17 cellular contexts compared by ENCODE assay signal in the genomic region with DNA sequence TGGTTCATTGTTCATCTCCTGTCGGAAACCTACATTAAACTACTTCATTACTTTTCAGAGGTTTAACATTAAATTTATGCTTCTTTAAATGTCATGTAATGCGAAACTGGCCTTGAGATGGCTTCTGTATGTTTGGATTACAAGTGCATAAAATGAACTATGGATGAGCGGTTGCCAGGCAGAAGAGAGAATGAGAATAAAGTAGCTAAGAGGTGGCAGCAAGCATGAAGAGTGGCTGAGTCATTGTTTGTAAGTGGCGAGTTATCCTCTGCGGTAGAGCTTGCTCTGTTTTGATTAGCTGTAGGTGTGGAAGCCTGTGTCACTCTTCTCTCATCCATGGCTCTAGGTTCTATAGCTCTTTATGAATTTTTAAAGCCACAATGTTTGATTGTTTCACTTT.
DNase-seq lines count a peak whose midpoint lies in the region; ATAC-seq, FAIRE-seq and TF ChIP-seq lines count a peak whose summit lies in the region.
"Had no signal": no experiment of that assay in that cellular context is flagged by ENCODE, and none has a peak within 500 bp of the region (broad histone marks: within the 10 kb centered on the region; RNA-seq: fewer than 3 reads in every experiment).

No MANE protein-coding gene starts in this region.

- no peaks in the 10 kb centered on the region for H3K9me1 ChIP-seq in K562 (ENCODE audit: control insufficient read depth, insufficient read depth, low read length)

- BruUV-seq in HCT116 (replicated peaks; lab: Mats Ljungman, UMichigan): no TSS peak
- BruUV-seq in K562 (replicated peaks; lab: Mats Ljungman, UMichigan): no TSS peak

- no peaks in the 10 kb centered on the region for H3K9me3 Mint-ChIP-seq in neural progenitor cell
- H3K9me3 Mint-ChIP-seq: type B pancreatic cell had no signal

- no peaks in the 10 kb centered on the region for H3K36me3 ChIP-seq in HCT116 (ENCODE audit: control insufficient read depth in 1 of 2, insufficient read depth in 2 of 2, low read length in 2 of 2)
- H3K36me3 ChIP-seq in K562 (ENCODE audit: control insufficient read depth, insufficient read depth, low read length): no peaks in the 10 kb centered on the region
- no peaks in the 10 kb centered on the region for H3K36me3 ChIP-seq in neural progenitor cell
- H3K36me3 ChIP-seq: gastrocnemius medialis had no signal

- H4K20me1 ChIP-seq in HCT116 (ENCODE audit: insufficient read depth): no peaks in the 10 kb centered on the region
- no peaks in the 10 kb centered on the region for H4K20me1 ChIP-seq in K562 (replicated peaks; ENCODE audit: control insufficient read depth, insufficient read depth, low read length)
- no peaks in the 10 kb centered on the region for H4K20me1 ChIP-seq in neural progenitor cell (ENCODE audit: low read depth)

- H3K4me2 ChIP-seq in HCT116 (ENCODE audit: low read length): no peak overlapping the region
- no peak overlapping the region for H3K4me2 ChIP-seq in K562 (ENCODE audit: insufficient read depth, low read length)
- H3K4me2 ChIP-seq in neural progenitor cell: no peak overlapping the region

- H3K4me3 Mint-ChIP-seq in neural progenitor cell: no peak overlapping the region
- H3K4me3 Mint-ChIP-seq: type B pancreatic cell had no signal

- ATAC-seq in HCT116: peak; percentile 47; the same call in 1 of the 2 replicates
- ATAC-seq in K562: no peak
- ATAC-seq in sciatic nerve: no peak
- no peak for ATAC-seq in GM18520 (IDR thresholded peaks at IDR 0.05; ENCODE audit: unreplicated experiment)
- ATAC-seq: gastrocnemius medialis, psoas muscle had no signal

- in situ Hi-C loops in K562 (cut with MboI): no loop called here

- CTCF ChIA-PET in HCT116 (lab: Charles Lee): no interaction called here
- CTCF ChIA-PET in K562 (lab: Yijun Ruan, JAX; ENCODE audit: low intra/inter-chr PET ratio): no interaction called here

- H3K27ac ChIP-seq in HCT116 (ENCODE audit: low read depth, low read length) (no peak overlapping the region), K562 (ENCODE audit: extremely low read depth, low read depth, low read length) (no peak overlapping the region), neural progenitor cell (no peak overlapping the region)
- H3K27ac ChIP-seq: gastrocnemius medialis, psoas muscle had no signal

- TF ChIP-seq CTCF in HCT116 (IDR thresholded peaks at IDR 0.05 in 2 of 3, conservative IDR thresholded peaks at IDR 0.05 in 1 of 3; ENCODE audit: borderline replicate concordance in 1 of 3, insufficient read depth in 1 of 3, low read depth in 2 of 3, low read length in 2 of 3) (no peak), K562 (IDR thresholded peaks at IDR 0.05 in 2 of 3, conservative IDR thresholded peaks at IDR 0.05 in 1 of 3; ENCODE audit: insufficient read depth in 2 of 3, low read depth in 1 of 3, low read length in 3 of 3) (no peak), neural progenitor cell (IDR thresholded peaks at IDR 0.05) (no peak)

- no peak overlapping the region for H3K9ac ChIP-seq in HCT116 (ENCODE audit: low read length)
- H3K9ac ChIP-seq in K562 (ENCODE audit: insufficient read depth in 1 of 2, low read depth in 2 of 2, low read length in 2 of 2): no peak overlapping the region
- H3K9ac ChIP-seq in neural progenitor cell: no peak overlapping the region

- no peaks in the 10 kb centered on the region for H3F3A ChIP-seq in neural progenitor cell (ENCODE audit: low read depth)

- no peaks in the 10 kb centered on the region for H3K36me3 Mint-ChIP-seq in neural progenitor cell
- H3K36me3 Mint-ChIP-seq: type B pancreatic cell had no signal

- POLR2A ChIA-PET in HCT116 (lab: Charles Lee): no interaction called here
- POLR2A ChIA-PET in K562 (lab: Yijun Ruan, JAX): interaction anchor here (0.6 kb wide), 1 partner anchor 143 kb away, joined by 3 read pairs; no protein-coding TSS in a partner anchor

- WGBS in K562 (ENCODE audit: insufficient coverage, low coverage, missing lambda C conversion rate): 0% methylated on average over 5 of the region's 5 CpGs

- TF ChIP-seq RAD21 in HCT116 (IDR thresholded peaks at IDR 0.05; ENCODE audit: low read depth) (no peak), K562 (CRISPR knock-in tag; conservative IDR thresholded peaks at IDR 0.05 in 1 of 2, IDR thresholded peaks at IDR 0.05 in 1 of 2) (no peak)

- no peaks in the 10 kb centered on the region for H3K9me2 ChIP-seq in HCT116 (ENCODE audit: insufficient read depth)

- H3K9me3 ChIP-seq in HCT116 (ENCODE audit: control insufficient read depth in 1 of 2, insufficient read depth in 1 of 2, low read depth in 1 of 2, low read length in 2 of 2) (no peaks in the 10 kb centered on the region), K562 (replicated peaks; ENCODE audit: control insufficient read depth, insufficient read depth, low read depth, low read length) (no peaks in the 10 kb centered on the region), neural progenitor cell (ENCODE audit: low read depth) (no peaks in the 10 kb centered on the region)
- H3K9me3 ChIP-seq: gastrocnemius medialis, psoas muscle had no signal

- H3K4me1 ChIP-seq in HCT116 (ENCODE audit: control insufficient read depth in 1 of 2, insufficient read depth in 2 of 2, low read length in 2 of 2) (no peaks in the 10 kb centered on the region), K562 (replicated peaks in 1 of 2; ENCODE audit: control insufficient read depth in 2 of 2, insufficient read depth in 2 of 2, low read length in 2 of 2) (no peaks in the 10 kb centered on the region), neural progenitor cell (no peaks in the 10 kb centered on the region)
- H3K4me1 ChIP-seq: gastrocnemius medialis, psoas muscle had no signal

- peaks cover 3% of the 10 kb centered on the region for H3K27me3 Mint-ChIP-seq in neural progenitor cell (ENCODE audit: insufficient read depth, low read depth)
- H3K27me3 Mint-ChIP-seq: type B pancreatic cell had no signal

- H3K4me3 ChIP-seq in HCT116 (replicated peaks in 1 of 2; ENCODE audit: low read depth in 1 of 2, low read length in 2 of 2) (no peak overlapping the region), K562 (no peak overlapping the region), neural progenitor cell (no peak overlapping the region)
- H3K4me3 ChIP-seq: gastrocnemius medialis, psoas muscle had no signal

- no peaks in the 10 kb centered on the region for H3K79me2 ChIP-seq in HCT116 (ENCODE audit: insufficient read depth, low read length)
- H3K79me2 ChIP-seq in K562 (ENCODE audit: control insufficient read depth, insufficient read depth, low read length): no peaks in the 10 kb centered on the region
- no peaks in the 10 kb centered on the region for H3K79me2 ChIP-seq in neural progenitor cell (ENCODE audit: low read depth)

- intact Hi-C loops in HCT116 (cut with micrococcal nuclease) (no loop called here), K562 (cut with micrococcal nuclease) (no loop called here), sciatic nerve (cut with DNase I) (no loop called here)

- H3K4me1 Mint-ChIP-seq in neural progenitor cell: no peaks in the 10 kb centered on the region

- H2AFZ ChIP-seq in HCT116 (ENCODE audit: low read depth, low read length, poor library complexity, severe bottlenecking) (peak overlapping the region; percentile 0), K562 (ENCODE audit: low read depth, low read length) (no peak overlapping the region), neural progenitor cell (replicated peaks) (no peak overlapping the region)

- FAIRE-seq in K562 (lab: Jason Lieb, UNC): no peak
- FAIRE-seq: keratinocyte, TTC549 had no signal

- TF ChIP-seq EP300 in K562 (IDR thresholded peaks at IDR 0.05; ENCODE audit: low read length): no peak

- no peak overlapping the region for H3K27ac Mint-ChIP-seq in neural progenitor cell
- H3K27ac Mint-ChIP-seq: type B pancreatic cell had no signal

- H3K27me3 ChIP-seq in HCT116 (ENCODE audit: insufficient read depth, low read length) (no peaks in the 10 kb centered on the region), K562 (ENCODE audit: control insufficient read depth in 2 of 2, insufficient read depth in 2 of 2, low read length in 2 of 2) (no peaks in the 10 kb centered on the region), neural progenitor cell (no peaks in the 10 kb centered on the region)
- H3K27me3 ChIP-seq: gastrocnemius medialis had no signal

- TF ChIP-seq POLR2A in HCT116 (IDR thresholded peaks at IDR 0.05; ENCODE audit: borderline replicate concordance, extremely low read depth, insufficient read depth, insufficient read length) (no peak), K562 (conservative IDR thresholded peaks at IDR 0.05) (no peak)

- peak; percentile 79 for DNase-seq in A172 (ENCODE audit: low spot score)
- DNase-seq in HCT116 (ENCODE audit: low read depth, low spot score): no peak
- peak; percentile 52 for DNase-seq in NCI-H460 (ENCODE audit: extremely low read depth, low read depth)
- peak in 1 of 4 experiments; percentile 12 for DNase-seq in K562 (ENCODE audit: extremely low read depth in 1 of 4, low spot score in 3 of 4)
- DNase-seq in sciatic nerve (ENCODE audit: low spot score): no peak
- DNase-seq in neural progenitor cell (ENCODE audit: low spot score): no peak
- DNase-seq in activated CD4-positive, alpha-beta T cell treated with anti-CD3 and anti-CD28 coated beads for 4 hours: no peak
- DNase-seq: activated naive CD4-positive, alpha-beta T cell; DMS 273 treated with DMSO at 0.1 percent for 48 hours; gastrocnemius medialis; NCI-H446; psoas muscle; stimulated activated CD4-positive, alpha-beta T cell treated with anti-CD3 and anti-CD28 coated beads, Interleukin-2, amount 100 ng/mL, for 24 hours had no signal

- RAD21 ChIA-PET in HCT116 (lab: Charles Lee; ENCODE audit: low non-redundant PET in 1 of 2, low total read pairs in 2 of 2, uncharacterized antibody in 2 of 2, unreplicated experiment in 2 of 2): no interaction called here

TF ChIP-seq in HCT116, 20 proteins besides CTCF, POLR2A, EP300 and RAD21:
- TF ChIP-seq TCF7L2 (IDR thresholded peaks at IDR 0.05; ENCODE audit: borderline replicate concordance, extremely low read depth, insufficient read depth, insufficient read length): no peak

TF ChIP-seq in K562, 482 proteins besides CTCF, POLR2A, EP300 and RAD21 (continues in another document):
- TF ChIP-seq, protein P1, sequence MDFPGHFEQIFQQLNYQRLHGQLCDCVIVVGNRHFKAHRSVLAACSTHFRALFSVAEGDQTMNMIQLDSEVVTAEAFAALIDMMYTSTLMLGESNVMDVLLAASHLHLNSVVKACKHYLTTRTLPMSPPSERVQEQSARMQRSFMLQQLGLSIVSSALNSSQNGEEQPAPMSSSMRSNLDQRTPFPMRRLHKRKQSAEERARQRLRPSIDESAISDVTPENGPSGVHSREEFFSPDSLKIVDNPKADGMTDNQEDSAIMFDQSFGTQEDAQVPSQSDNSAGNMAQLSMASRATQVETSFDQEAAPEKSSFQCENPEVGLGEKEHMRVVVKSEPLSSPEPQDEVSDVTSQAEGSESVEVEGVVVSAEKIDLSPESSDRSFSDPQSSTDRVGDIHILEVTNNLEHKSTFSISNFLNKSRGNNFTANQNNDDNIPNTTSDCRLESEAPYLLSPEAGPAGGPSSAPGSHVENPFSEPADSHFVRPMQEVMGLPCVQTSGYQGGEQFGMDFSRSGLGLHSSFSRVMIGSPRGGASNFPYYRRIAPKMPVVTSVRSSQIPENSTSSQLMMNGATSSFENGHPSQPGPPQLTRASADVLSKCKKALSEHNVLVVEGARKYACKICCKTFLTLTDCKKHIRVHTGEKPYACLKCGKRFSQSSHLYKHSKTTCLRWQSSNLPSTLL (IDR thresholded peaks at IDR 0.05): no peak
- TF ChIP-seq BRCA1 (IDR thresholded peaks at IDR 0.05) (peak; percentile 36; the same call in 1 of the 2 replicates), BRCA1 (CRISPR knock-in tag; IDR thresholded peaks at IDR 0.05) (no peak)

Comparison
In these comparisons a context has a peak if more than half of its experiments do, and no peak if none do; other contexts are left out.
1. DNase-seq: peak in A172 (single experiment) and NCI-H460 (single experiment); none in HCT116 (single experiment), sciatic nerve (single experiment), neural progenitor cell (single experiment) and activated CD4-positive, alpha-beta T cell treated with anti-CD3 and anti-CD28 coated beads for 4 hours (0 of 2).